10 cellular contexts compared by ENCODE assay signal in the genomic region with DNA sequence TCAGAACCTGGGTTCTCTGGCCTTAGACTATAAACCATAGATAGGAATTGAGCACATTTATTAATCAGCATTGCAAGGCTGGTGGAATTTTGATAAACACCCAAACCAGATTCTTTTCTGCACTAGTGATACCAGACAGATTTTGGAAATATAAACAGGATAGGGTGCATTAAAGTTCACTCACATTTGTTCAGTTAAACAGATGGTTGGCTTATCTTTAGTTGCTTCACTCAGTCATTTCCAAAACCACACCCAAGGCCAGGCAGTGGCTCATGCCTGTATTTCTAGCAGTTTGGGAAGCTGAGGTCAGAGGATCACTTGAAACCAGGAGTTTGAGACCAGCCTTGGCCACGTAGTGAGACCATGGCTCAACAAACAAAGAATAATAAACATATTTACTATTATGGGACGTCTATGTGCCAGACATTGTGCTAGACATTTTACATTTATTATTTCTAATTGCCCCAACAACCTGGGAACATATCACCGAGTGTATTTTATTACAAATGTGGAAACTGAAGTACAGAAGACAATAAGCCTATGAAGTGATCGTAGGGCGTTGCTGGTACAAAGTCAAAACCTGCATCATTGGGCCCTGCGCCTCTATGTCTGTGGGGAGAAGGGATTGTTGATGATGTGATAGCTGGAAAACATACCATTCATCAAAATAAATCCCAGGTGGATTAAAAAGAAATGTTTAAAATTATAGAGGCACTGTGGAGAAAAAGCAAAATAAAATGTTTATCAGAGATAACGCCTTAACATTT. TPM values are rescaled to one million over a fixed set of nuclear protein-coding genes. Genes with fewer than 3 reads are reported as not detected.
DNase-seq lines count a peak whose midpoint lies in the region; ATAC-seq and TF ChIP-seq lines count a peak whose summit lies in the region.
"Had no signal": no experiment of that assay in that cellular context is flagged by ENCODE, and none has a peak within 500 bp of the region (broad histone marks: within the 10 kb centered on the region; RNA-seq: fewer than 3 reads in every experiment).

No MANE protein-coding gene starts in this region.

- H3K4me1 ChIP-seq in right cardiac atrium (ENCODE audit: control insufficient read depth, insufficient read depth, low read length) (peaks cover 24% of the 10 kb centered on the region), spleen (peaks cover 70 to 100% (median 96%) of the 10 kb centered on the region in 6 donors)

- TF ChIP-seq CTCF in WTC11 (IDR thresholded peaks at IDR 0.05) (no peak), spleen (IDR thresholded peaks at IDR 0.05 in 8 of 11, conservative IDR thresholded peaks at IDR 0.05 in 3 of 11) (no peak)

- H3K27me3 Mint-ChIP-seq in WTC11 (ENCODE audit: low read depth): no peaks in the 10 kb centered on the region
- H3K27me3 Mint-ChIP-seq: activated naive CD8-positive, alpha-beta T cell treated with anti-CD3 and anti-CD28 coated beads, Interleukin-2, amount 10 ng/mL, durations not matched to agents 7 days and 5 days had no signal

- no peak for TF ChIP-seq POLR2A in spleen (IDR thresholded peaks at IDR 0.05)

- H3K27me3 ChIP-seq in right cardiac atrium (ENCODE audit: control insufficient read depth, insufficient read depth): no peaks in the 10 kb centered on the region
- H3K27me3 ChIP-seq in spleen (replicated peaks in 1 of 7): no peaks in the 10 kb centered on the region

- peaks cover 0 to 20% (median 11%) of the 10 kb centered on the region in 6 donors for H3K36me3 ChIP-seq in spleen

- H3K27ac Mint-ChIP-seq in WTC11: peak overlapping the region; percentile 76; the same call in 1 of the 2 replicates
- H3K27ac Mint-ChIP-seq: activated naive CD8-positive, alpha-beta T cell treated with anti-CD3 and anti-CD28 coated beads, Interleukin-2, amount 10 ng/mL, durations not matched to agents 7 days and 5 days had no signal

- ATAC-seq in WTC11 (no peak), right cardiac atrium (peak; percentile 54 to 72), GM21717 (IDR thresholded peaks at IDR 0.05; ENCODE audit: unreplicated experiment) (no peak)

- peak; percentile 45 for DNase-seq in HCEC 1CT
- DNase-seq in WTC11 (ENCODE audit: low spot score): no peak
- peak; percentile 38 to 72 (median 52) for DNase-seq in right cardiac atrium
- no peak for DNase-seq in spleen
- no peak for DNase-seq in activated gamma-delta T cell (lab: John Stamatoyannopoulos, UW)
- DNase-seq in NCI-H2107 treated with DMSO at 0.1 percent for 48 hours (lab: John Stamatoyannopoulos, UW; ENCODE audit: unreplicated experiment): no peak
- DNase-seq in germinal center (ENCODE audit: low spot score): no peak
- DNase-seq: activated naive CD8-positive, alpha-beta T cell treated with anti-CD3 and anti-CD28 coated beads, Interleukin-2, amount 10 ng/mL, durations not matched to agents 7 days and 5 days; foreskin melanocyte had no signal

- H3K9me3 ChIP-seq in right cardiac atrium (ENCODE audit: control insufficient read depth, low read length) (no peaks in the 10 kb centered on the region), spleen (no peaks in the 10 kb centered on the region)

- H3K4me1 Mint-ChIP-seq in WTC11: peaks cover 46% of the 10 kb centered on the region

- POLR2A ChIA-PET in WTC11 (lab: Charles Lee): no interaction called here

- intact Hi-C loops in right cardiac atrium (cut with DNase I): no loop called here
- intact Hi-C loops in spleen (cut with DNase I; ENCODE audit: low total_unique reads): loop anchor here (10.0 kb wide), 2 partner anchors 66 to 94 kb away; no protein-coding TSS in a partner anchor

- peaks cover 13% of the 10 kb centered on the region; the same call in 1 of the 2 replicates for H3K36me3 Mint-ChIP-seq in WTC11

- CTCF ChIA-PET in WTC11 (lab: Charles Lee): no interaction called here

- H3K27ac ChIP-seq in right cardiac atrium (ENCODE audit: low read length): peak overlapping the region; percentile 85
- peak overlapping the region in 7 of 8 donors; percentile 62 to 74 (median 71) for H3K27ac ChIP-seq in spleen

- WGBS in right cardiac atrium: 47% methylated on average over 7 of the region's 7 CpGs
- 75 to 85% (median 76%) methylated on average over 7 of the region's 7 CpGs for WGBS in spleen, 5 donors

- H3K4me3 ChIP-seq in right cardiac atrium (ENCODE audit: low read length): no peak overlapping the region
- no peak overlapping the region for H3K4me3 ChIP-seq in spleen

- H3K4me3 Mint-ChIP-seq in WTC11: no peak overlapping the region
- H3K4me3 Mint-ChIP-seq: activated naive CD8-positive, alpha-beta T cell treated with anti-CD3 and anti-CD28 coated beads, Interleukin-2, amount 10 ng/mL, durations not matched to agents 7 days and 5 days had no signal

- H3K9me3 Mint-ChIP-seq in WTC11: no peaks in the 10 kb centered on the region
- H3K9me3 Mint-ChIP-seq: activated naive CD8-positive, alpha-beta T cell treated with anti-CD3 and anti-CD28 coated beads, Interleukin-2, amount 10 ng/mL, durations not matched to agents 7 days and 5 days had no signal

TF ChIP-seq in WTC11, 78 proteins besides CTCF, POLR2A, EP300 and RAD21:
- TF ChIP-seq GRHL2 (CRISPR knock-in tag; IDR thresholded peaks at IDR 0.05; ENCODE audit: insufficient replicate concordance, severe bottlenecking) (no peak), SP1 (CRISPR knock-in tag; conservative IDR thresholded peaks at IDR 0.05) (no peak), GABPB1 (CRISPR knock-in tag; IDR thresholded peaks at IDR 0.05) (no peak), FOXK1 (CRISPR knock-in tag; IDR thresholded peaks at IDR 0.05) (no peak), E2F4 (CRISPR knock-in tag; IDR thresholded peaks at IDR 0.05; ENCODE audit: borderline replicate concordance, low read depth) (no peak), ETV6 (CRISPR knock-in tag; IDR thresholded peaks at IDR 0.05) (no peak), MXD4 (CRISPR knock-in tag; IDR thresholded peaks at IDR 0.05; ENCODE audit: borderline replicate concordance) (no peak)
- TF ChIP-seq, protein P1, sequence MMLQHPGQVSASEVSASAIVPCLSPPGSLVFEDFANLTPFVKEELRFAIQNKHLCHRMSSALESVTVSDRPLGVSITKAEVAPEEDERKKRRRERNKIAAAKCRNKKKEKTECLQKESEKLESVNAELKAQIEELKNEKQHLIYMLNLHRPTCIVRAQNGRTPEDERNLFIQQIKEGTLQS (CRISPR knock-in tag; conservative IDR thresholded peaks at IDR 0.05): no peak

RNA-seq across cellular contexts. Expression of gene ADD1, which starts 15.0 kb away (rescaled TPM):
- total RNA-seq in WTC11 (2021): 164 to 178 TPM (median 167 TPM) in 3 replicates
- total RNA-seq in right cardiac atrium: 100 to 1,000 TPM; 215 to 256 (median 236) TPM
- 207 TPM for polyA plus RNA-seq in right cardiac atrium
- 100 to 1,000 TPM; 260 to 348 (median 295) TPM for total RNA-seq in spleen
- polyA plus RNA-seq in spleen: 100 to 1,000 TPM; 175 to 224 (median 194) TPM

Comparison
In these comparisons a context has a peak if more than half of its experiments do, and no peak if none do; other contexts are left out.
1. DNase-seq: peak in HCEC 1CT (single experiment) and right cardiac atrium (3 of 3); none in WTC11 (single experiment), spleen (single experiment), activated gamma-delta T cell (single experiment), NCI-H2107 treated with DMSO at 0.1 percent for 48 hours (single experiment) and germinal center (single experiment).
2. ATAC-seq: peak in right cardiac atrium (2 of 2); none in WTC11 (single experiment) and GM21717 (single experiment).